18 cellular contexts compared by ENCODE assay signal in the genomic region with DNA sequence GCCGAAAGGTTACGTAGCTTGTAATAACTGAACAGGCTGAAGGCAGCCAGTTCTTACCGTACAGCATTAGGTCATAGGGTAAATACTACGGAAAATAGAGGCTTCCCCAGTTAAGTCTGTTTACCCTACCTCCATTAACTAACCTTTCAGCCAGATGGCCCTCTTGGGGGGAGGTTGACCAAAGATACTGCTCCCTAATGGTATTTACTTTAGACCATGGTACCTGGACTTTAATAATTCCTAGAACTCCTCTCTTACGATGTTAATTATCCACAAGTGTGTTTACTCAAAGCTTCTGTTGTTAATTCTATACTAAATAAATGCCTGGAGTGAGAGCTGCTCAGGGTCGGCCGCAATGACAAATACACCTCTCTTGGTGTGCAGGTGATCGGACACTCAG. TPM values are rescaled to one million over a fixed set of nuclear protein-coding genes. Genes with fewer than 3 reads are reported as not detected.
DNase-seq lines count a peak whose midpoint lies in the region; ATAC-seq, FAIRE-seq and TF ChIP-seq lines count a peak whose summit lies in the region.
"Had no signal": no experiment of that assay in that cellular context is flagged by ENCODE, and none has a peak within 500 bp of the region (broad histone marks: within the 10 kb centered on the region; RNA-seq: fewer than 3 reads in every experiment).

No MANE protein-coding gene starts in this region.

- in situ Hi-C loops in HepG2 (cut with HindIII; ENCODE audit: extremely low pct_ligation_motif_present, low pct_unique_long_range_greater_than_20kb), result no loop called here

- TF ChIP-seq EP300 in HepG2 (IDR thresholded peaks at IDR 0.05; ENCODE audit: low read depth in 2 of 2, low read length in 2 of 2) (no peak), HepG2 (CRISPR knock-in tag; IDR thresholded peaks at IDR 0.05; ENCODE audit: borderline replicate concordance) (no peak)

- no peak overlapping the region for H3K4me3 ChIP-seq in HepG2 (replicated peaks in 1 of 3; ENCODE audit: insufficient read depth in 1 of 3, low read depth in 2 of 3, low read length in 3 of 3)
- no peak overlapping the region for H3K4me3 ChIP-seq in right lobe of liver
- H3K4me3 ChIP-seq: A549; BLaER1 treated with 17β-estradiol and CSF1 and Interleukin-3, amounts not matched to agents 10 nM and 100 nM had no signal

- 68% methylated on average over 8 of the region's 8 CpGs for WGBS in HepG2 (ENCODE audit: low lambda C conversion rate)
- WGBS in right lobe of liver (ENCODE audit: insufficient coverage, low coverage, low lambda C conversion rate, missing lambda C conversion rate), result 88% methylated on average over 7 of the region's 8 CpGs

- H4K20me1 ChIP-seq in HepG2 (ENCODE audit: insufficient read depth, low read length), result no peaks in the 10 kb centered on the region

- H3K4me2 ChIP-seq in HepG2 (ENCODE audit: low read depth, low read length), result no peak overlapping the region
- H3K4me2 ChIP-seq: A549; BLaER1 treated with 17β-estradiol and CSF1 and Interleukin-3, amounts not matched to agents 10 nM and 100 nM had no signal

- CTCF ChIA-PET in HepG2 (lab: Yijun Ruan, JAX; ENCODE audit: low intra/inter-chr PET ratio, low total read pairs), result no interaction called here

- TF ChIP-seq CTCF in HepG2 (CRISPR knock-in tag; IDR thresholded peaks at IDR 0.05) (no peak), right lobe of liver (IDR thresholded peaks at IDR 0.05) (no peak)

- ATAC-seq in HepG2, result no peak
- no peak for ATAC-seq in right lobe of liver
- ATAC-seq in HG02870 (IDR thresholded peaks at IDR 0.05; ENCODE audit: unreplicated experiment), result no peak
- ATAC-seq in GM18498 (IDR thresholded peaks at IDR 0.05; ENCODE audit: unreplicated experiment), result no peak
- ATAC-seq: A549 had no signal

- H3K9me3 ChIP-seq in HepG2 (ENCODE audit: low read length), result no peaks in the 10 kb centered on the region
- no peaks in the 10 kb centered on the region for H3K9me3 ChIP-seq in right lobe of liver
- H3K9me3 ChIP-seq: A549; BLaER1 treated with 17β-estradiol and CSF1 and Interleukin-3, amounts not matched to agents 10 nM and 100 nM had no signal

- H3K4me1 ChIP-seq in HepG2 (ENCODE audit: insufficient read depth, low read length) (peaks cover 10% of the 10 kb centered on the region; the same call in 1 of the 2 replicates), right lobe of liver (no peaks in the 10 kb centered on the region)
- H3K4me1 ChIP-seq: A549 had no signal

- H3K27me3 ChIP-seq in HepG2 (ENCODE audit: control insufficient read depth in 1 of 2, insufficient read depth in 2 of 2, low read length in 2 of 2), result no peaks in the 10 kb centered on the region
- no peaks in the 10 kb centered on the region for H3K27me3 ChIP-seq in right lobe of liver
- H3K27me3 ChIP-seq: BLaER1 treated with 17β-estradiol and CSF1 and Interleukin-3, amounts not matched to agents 10 nM and 100 nM had no signal

- no peak overlapping the region for H3K9ac ChIP-seq in HepG2 (ENCODE audit: insufficient read depth, low read depth, low read length)
- H3K9ac ChIP-seq: BLaER1 treated with 17β-estradiol and CSF1 and Interleukin-3, amounts not matched to agents 10 nM and 100 nM had no signal

- BruUV-seq in HepG2 (replicated peaks; lab: Mats Ljungman, UMichigan), result no TSS peak

- no peaks in the 10 kb centered on the region for H3K79me2 ChIP-seq in HepG2 (ENCODE audit: insufficient read depth, low read length)

- intact Hi-C loops in HepG2 (cut with micrococcal nuclease; ENCODE audit: unreplicated experiment), result no loop called here
- intact Hi-C loops in right lobe of liver (cut with DNase I), result no loop called here

- POLR2A ChIA-PET in HepG2 (lab: Yijun Ruan, JAX), result interaction anchor here (2.5 kb wide), 1 partner anchor 15 kb away, joined by 11 read pairs; a partner anchor contains a TSS

- TF ChIP-seq POLR2A in HepG2 (IDR thresholded peaks at IDR 0.05; ENCODE audit: insufficient read depth in 1 of 2, low read depth in 2 of 2, low read length in 2 of 2) (no peak), right lobe of liver (IDR thresholded peaks at IDR 0.05) (no peak), erythroblast (IDR thresholded peaks at IDR 0.05; ENCODE audit: low read length) (no peak)

- H3K36me3 ChIP-seq in HepG2 (replicated peaks in 1 of 2; ENCODE audit: control insufficient read depth in 1 of 2, insufficient read depth in 2 of 2, low read length in 2 of 2) (peaks cover 56 to 93% of the 10 kb centered on the region in 2 experiments), right lobe of liver (peaks cover 16 to 99% (median 54%) of the 10 kb centered on the region in 4 donors)

- DNase-seq in HepG2 (ENCODE audit: low spot score) (no peak), right lobe of liver (no peak), NCI-H2029 treated with DMSO at 0.1 percent for 48 hours (lab: John Stamatoyannopoulos, UW) (peak; percentile 46), SHP77 (lab: John Stamatoyannopoulos, UW) (peak; percentile 74 to 82), erythroblast (lab: John Stamatoyannopoulos, UW) (no peak)
- DNase-seq: DMS 273 treated with DMSO at 0.1 percent for 48 hours, H9, NCI-H1436, Right ventricle myocardium superior had no signal

- FAIRE-seq in HepG2 (lab: Jason Lieb, UNC), result no peak
- FAIRE-seq: A549, HTR-8/SVneo, RCC 7860 had no signal

- no peak for TF ChIP-seq RAD21 in HepG2 (CRISPR knock-in tag; IDR thresholded peaks at IDR 0.05)

- H2AFZ ChIP-seq in HepG2 (ENCODE audit: low read length), result no peak overlapping the region

- H3K27ac ChIP-seq in HepG2 (ENCODE audit: extremely low read length, insufficient read depth, low read length), result no peak overlapping the region
- H3K27ac ChIP-seq in right lobe of liver, result no peak overlapping the region
- H3K27ac ChIP-seq: A549; BLaER1 treated with 17β-estradiol and CSF1 and Interleukin-3, amounts not matched to agents 10 nM and 100 nM; HL-60 had no signal

RNA-seq across cellular contexts. Expression of a gene that starts 9.8 kb away (rescaled TPM):
- total RNA-seq in HepG2 (2016; rRNA removed; fragmentation: Illumina TruSeq; extraction: Trizol) (40.8 and 50.7 TPM in 2 replicates), right lobe of liver (10 to 100 TPM; 17.7 to 29.7 (median 20.7) TPM)
- 13.1 and 19.3 TPM in 2 replicates for total RNA-seq in HepG2 (2016; cell fraction: cytosol; rRNA removed; fragmentation: Illumina TruSeq; extraction: Trizol; ENCODE audit: low read depth)
- 36.9 and 42.7 TPM in 2 replicates for total RNA-seq in HepG2 (2016; cell fraction: insoluble cytoplasmic fraction; rRNA removed; fragmentation: Illumina TruSeq; extraction: Trizol)
- 27.3 and 35.6 TPM in 2 replicates for total RNA-seq in HepG2 (2016; cell fraction: membrane; rRNA removed; fragmentation: Illumina TruSeq; extraction: Trizol)
- 52.6 and 53.3 TPM in 2 replicates for total RNA-seq in HepG2 (2016; cell fraction: nucleus; rRNA removed; fragmentation: Illumina TruSeq; extraction: Trizol)
- polyA plus RNA-seq in HepG2 (2011; rRNA removed), result 15.5 and 18.4 TPM in 2 replicates
- polyA plus RNA-seq in HepG2 (2011; cell fraction: cytosol; rRNA removed), result 12.6 and 18.0 TPM in 2 replicates
- polyA plus RNA-seq in HepG2 (2011; cell fraction: nucleus; rRNA removed), result 16.4 and 28.9 TPM in 2 replicates
- 15.1 and 16.1 TPM in 2 replicates for polyA plus RNA-seq in HepG2 (2012)
- 3.0 and 3.6 TPM in 2 replicates for polyA plus RNA-seq in HepG2 (2016; cell fraction: cytosol; fragmentation: Illumina TruSeq; extraction: Trizol; ENCODE audit: low read depth)
- 29.9 and 30.3 TPM in 2 replicates for polyA plus RNA-seq in HepG2 (2016; cell fraction: insoluble cytoplasmic fraction; fragmentation: Illumina TruSeq; extraction: Trizol; ENCODE audit: low read depth)
- 11.9 and 13.6 TPM in 2 replicates for polyA plus RNA-seq in HepG2 (2016; cell fraction: membrane; fragmentation: Illumina TruSeq; extraction: Trizol; ENCODE audit: low read depth)
- polyA plus RNA-seq in HepG2 (2016; cell fraction: nucleus; fragmentation: Illumina TruSeq; extraction: Trizol; ENCODE audit: insufficient read depth, low read depth), result 56.7 and 65.5 TPM in 2 replicates
- 23.3 and 62.1 TPM in 2 replicates for polyA minus RNA-seq in HepG2 (2011; rRNA and poly(A)+ RNA removed; ENCODE audit: low replicate concordance)
- polyA minus RNA-seq in HepG2 (2011; cell fraction: cytosol; rRNA and poly(A)+ RNA removed), result 12.8 and 13.9 TPM in 2 replicates
- polyA minus RNA-seq in HepG2 (2011; cell fraction: nucleus; rRNA and poly(A)+ RNA removed), result 32.4 and 41.4 TPM in 2 replicates

RNA-seq across cellular contexts. Expression of a gene that starts 14.6 kb away (rescaled TPM):
- 276 and 379 TPM in 2 replicates for total RNA-seq in HepG2 (2016; rRNA removed; fragmentation: Illumina TruSeq; extraction: Trizol)
- 95.8 and 98.0 TPM in 2 replicates for total RNA-seq in HepG2 (2016; cell fraction: cytosol; rRNA removed; fragmentation: Illumina TruSeq; extraction: Trizol; ENCODE audit: low read depth)
- total RNA-seq in HepG2 (2016; cell fraction: insoluble cytoplasmic fraction; rRNA removed; fragmentation: Illumina TruSeq; extraction: Trizol), result 278 and 398 TPM in 2 replicates
- 157 and 166 TPM in 2 replicates for total RNA-seq in HepG2 (2016; cell fraction: membrane; rRNA removed; fragmentation: Illumina TruSeq; extraction: Trizol)
- total RNA-seq in HepG2 (2016; cell fraction: nucleus; rRNA removed; fragmentation: Illumina TruSeq; extraction: Trizol), result 113 and 115 TPM in 2 replicates
- 111 and 141 TPM in 2 replicates for polyA plus RNA-seq in HepG2 (2011; rRNA removed)
- polyA plus RNA-seq in HepG2 (2011; cell fraction: cytosol; rRNA removed), result 112 and 133 TPM in 2 replicates
- polyA plus RNA-seq in HepG2 (2011; cell fraction: nucleus; rRNA removed), result 47.2 and 50.5 TPM in 2 replicates
- polyA plus RNA-seq in HepG2 (2012), result 147 and 191 TPM in 2 replicates
- polyA plus RNA-seq in HepG2 (2016; cell fraction: cytosol; fragmentation: Illumina TruSeq; extraction: Trizol; ENCODE audit: low read depth), result 70.1 and 76.3 TPM in 2 replicates
- polyA plus RNA-seq in HepG2 (2016; cell fraction: insoluble cytoplasmic fraction; fragmentation: Illumina TruSeq; extraction: Trizol; ENCODE audit: low read depth), result 373 and 381 TPM in 2 replicates
- 126 and 136 TPM in 2 replicates for polyA plus RNA-seq in HepG2 (2016; cell fraction: membrane; fragmentation: Illumina TruSeq; extraction: Trizol; ENCODE audit: low read depth)
- 131 and 143 TPM in 2 replicates for polyA plus RNA-seq in HepG2 (2016; cell fraction: nucleus; fragmentation: Illumina TruSeq; extraction: Trizol; ENCODE audit: insufficient read depth, low read depth)
- 97.4 and 136 TPM in 2 replicates for polyA minus RNA-seq in HepG2 (2011; rRNA and poly(A)+ RNA removed; ENCODE audit: low replicate concordance)
- polyA minus RNA-seq in HepG2 (2011; cell fraction: cytosol; rRNA and poly(A)+ RNA removed), result 71.7 and 75.4 TPM in 2 replicates
- polyA minus RNA-seq in HepG2 (2011; cell fraction: nucleus; rRNA and poly(A)+ RNA removed), result 102 and 113 TPM in 2 replicates
- total RNA-seq in right lobe of liver, result 10 to 100 TPM; 40.0 to 85.0 (median 53.8) TPM

RNA-seq across cellular contexts. Expression of a gene that starts 14.7 kb away (rescaled TPM):
- total RNA-seq in HepG2 (2016; rRNA removed; fragmentation: Illumina TruSeq; extraction: Trizol) (50.2 and 53.1 TPM in 2 replicates), right lobe of liver (10 to 100 TPM; 16.0 to 25.1 (median 23.2) TPM)
- total RNA-seq in HepG2 (2016; cell fraction: cytosol; rRNA removed; fragmentation: Illumina TruSeq; extraction: Trizol; ENCODE audit: low read depth), result 4.5 and 5.6 TPM in 2 replicates
- 47.0 and 50.4 TPM in 2 replicates for total RNA-seq in HepG2 (2016; cell fraction: insoluble cytoplasmic fraction; rRNA removed; fragmentation: Illumina TruSeq; extraction: Trizol)
- total RNA-seq in HepG2 (2016; cell fraction: membrane; rRNA removed; fragmentation: Illumina TruSeq; extraction: Trizol), result 15.4 and 16.3 TPM in 2 replicates
- 22.0 and 25.2 TPM in 2 replicates for total RNA-seq in HepG2 (2016; cell fraction: nucleus; rRNA removed; fragmentation: Illumina TruSeq; extraction: Trizol)
- 22.5 and 26.4 TPM in 2 replicates for polyA plus RNA-seq in HepG2 (2011; rRNA removed)
- polyA plus RNA-seq in HepG2 (2011; cell fraction: cytosol; rRNA removed), result 20.9 and 23.4 TPM in 2 replicates
- 16.9 and 23.8 TPM in 2 replicates for polyA plus RNA-seq in HepG2 (2011; cell fraction: nucleus; rRNA removed)
- 51.0 and 52.3 TPM in 2 replicates for polyA plus RNA-seq in HepG2 (2012)
- polyA plus RNA-seq in HepG2 (2016; cell fraction: cytosol; fragmentation: Illumina TruSeq; extraction: Trizol; ENCODE audit: low read depth), result 4.3 and 4.4 TPM in 2 replicates
- 59.2 and 60.0 TPM in 2 replicates for polyA plus RNA-seq in HepG2 (2016; cell fraction: insoluble cytoplasmic fraction; fragmentation: Illumina TruSeq; extraction: Trizol; ENCODE audit: low read depth)
- polyA plus RNA-seq in HepG2 (2016; cell fraction: membrane; fragmentation: Illumina TruSeq; extraction: Trizol; ENCODE audit: low read depth), result 10.4 and 10.7 TPM in 2 replicates
- polyA plus RNA-seq in HepG2 (2016; cell fraction: nucleus; fragmentation: Illumina TruSeq; extraction: Trizol; ENCODE audit: insufficient read depth, low read depth), result 40.1 and 43.8 TPM in 2 replicates
- 7.3 and 15.7 TPM in 2 replicates for polyA minus RNA-seq in HepG2 (2011; rRNA and poly(A)+ RNA removed; ENCODE audit: low replicate concordance)
- 20.4 and 22.3 TPM in 2 replicates for polyA minus RNA-seq in HepG2 (2011; cell fraction: cytosol; rRNA and poly(A)+ RNA removed)
- 20.6 and 21.0 TPM in 2 replicates for polyA minus RNA-seq in HepG2 (2011; cell fraction: nucleus; rRNA and poly(A)+ RNA removed)

RNA-seq across cellular contexts. Expression of a gene that starts 44.0 kb away (rescaled TPM):
- total RNA-seq in HepG2 (2016; rRNA removed; fragmentation: Illumina TruSeq; extraction: Trizol), result not detected in 2 replicates
- not detected in 2 replicates for total RNA-seq in HepG2 (2016; cell fraction: cytosol; rRNA removed; fragmentation: Illumina TruSeq; extraction: Trizol; ENCODE audit: low read depth)
- total RNA-seq in HepG2 (2016; cell fraction: insoluble cytoplasmic fraction; rRNA removed; fragmentation: Illumina TruSeq; extraction: Trizol), result not detected in 2 replicates
- total RNA-seq in HepG2 (2016; cell fraction: membrane; rRNA removed; fragmentation: Illumina TruSeq; extraction: Trizol), result not detected in 2 replicates
- total RNA-seq in HepG2 (2016; cell fraction: nucleus; rRNA removed; fragmentation: Illumina TruSeq; extraction: Trizol), result not detected in 2 replicates
- not detected in 2 replicates for polyA plus RNA-seq in HepG2 (2011; rRNA removed)
- not detected in 2 replicates for polyA plus RNA-seq in HepG2 (2011; cell fraction: cytosol; rRNA removed)
- not detected in 2 replicates for polyA plus RNA-seq in HepG2 (2011; cell fraction: nucleus; rRNA removed)
- polyA plus RNA-seq in HepG2 (2012), result not detected in 2 replicates
- polyA plus RNA-seq in HepG2 (2016; cell fraction: cytosol; fragmentation: Illumina TruSeq; extraction: Trizol; ENCODE audit: low read depth), result not detected in 2 replicates
- polyA plus RNA-seq in HepG2 (2016; cell fraction: insoluble cytoplasmic fraction; fragmentation: Illumina TruSeq; extraction: Trizol; ENCODE audit: low read depth), result not detected in 2 replicates
- not detected in 2 replicates for polyA plus RNA-seq in HepG2 (2016; cell fraction: membrane; fragmentation: Illumina TruSeq; extraction: Trizol; ENCODE audit: low read depth)
- not detected in 2 replicates for polyA plus RNA-seq in HepG2 (2016; cell fraction: nucleus; fragmentation: Illumina TruSeq; extraction: Trizol; ENCODE audit: insufficient read depth, low read depth)
- polyA minus RNA-seq in HepG2 (2011; rRNA and poly(A)+ RNA removed; ENCODE audit: low replicate concordance), result not detected in 2 replicates
- polyA minus RNA-seq in HepG2 (2011; cell fraction: cytosol; rRNA and poly(A)+ RNA removed), result not detected in 2 replicates
- not detected in 2 replicates for polyA minus RNA-seq in HepG2 (2011; cell fraction: nucleus; rRNA and poly(A)+ RNA removed)
- total RNA-seq in right lobe of liver, result not detected
- total RNA-seq: H9; LHCN-M2; Right ventricle myocardium superior; T-helper 1 cell treated with Interleukin-12 subunit alpha and Interleukin-12 subunit beta and Interleukin-4 antibody, amounts not matched to agents 30 ng/mL and 1 ng/mL, for 36 hours had no signal
- polyA plus RNA-seq: A549 had no signal

Comparison
In these comparisons a context has a peak if more than half of its experiments do, and no peak if none do; other contexts are left out.
1. DNase-seq: peak in NCI-H2029 treated with DMSO at 0.1 percent for 48 hours (single experiment) and SHP77 (2 of 2); none in HepG2 (single experiment), right lobe of liver (0 of 3) and erythroblast (0 of 2).